In genomic region chr4:79657379-79657778, GRCh38 we compare ENCODE assay signal across 33 cellular contexts.
"Had no signal": no experiment of that assay in that cellular context is flagged by ENCODE, and none has a peak within 500 bp of the region (broad histone marks: within the 10 kb centered on the region; RNA-seq: fewer than 3 reads in every experiment).

No MANE protein-coding gene starts in this region.

- ATAC-seq: activated naive CD4-positive, alpha-beta T cell treated with anti-CD3 and anti-CD28 coated beads, Interleukin-2, amount 50 U/mL, for 72 hours; activated naive CD8-positive, alpha-beta T cell treated with anti-CD3 and anti-CD28 coated beads, Interleukin-2, amount 50 U/mL, for 24 hours; activated T-cell treated with anti-CD3 and anti-CD28 coated beads, Interleukin-2, amount 50 U/mL, for 4 hours; activated T-cell treated with anti-CD3 and anti-CD28 coated beads, Interleukin-2, amount 50 U/mL, for 72 hours; activated T-helper 17 cell treated with anti-CD3 and anti-CD28 coated beads, Interleukin-2, amount 50 U/mL, for 72 hours; body of pancreas had no signal

- H3K27ac ChIP-seq: adrenal gland, ascending aorta, body of pancreas, brain microvascular endothelial cell, breast epithelium, cardiac muscle cell had no signal

- H3K9me3 ChIP-seq: adrenal gland had no signal

- DNase-seq: activated effector memory CD4-positive, alpha-beta T cell treated with anti-CD3 and anti-CD28 coated beads, Interleukin-2, amount 50 U/mL, for 16 hours; activated effector memory CD4-positive, alpha-beta T cell treated with Interleukin-2 at 50 U/mL for 16 hours; activated gamma-delta T cell; activated gamma-delta T cell treated with Interleukin-2 at 50 U/mL for 16 hours; activated naive CD4-positive, alpha-beta T cell; activated naive CD4-positive, alpha-beta T cell treated with anti-CD3 and anti-CD28 coated beads for 36 hours; activated naive CD4-positive, alpha-beta T cell treated with anti-CD3 and anti-CD28 coated beads, Interleukin-2, amount 10 ng/mL, durations not matched to agents 7 days and 5 days; activated naive CD4-positive, alpha-beta T cell treated with anti-CD3 and anti-CD28 coated beads, Interleukin-2, amount 50 U/mL, for 16 hours; activated naive CD4-positive, alpha-beta T cell treated with Interleukin-2 at 50 U/mL for 16 hours; activated naive CD8-positive, alpha-beta T cell treated with anti-CD3 and anti-CD28 coated beads for 36 hours; activated naive CD8-positive, alpha-beta T cell treated with anti-CD3 and anti-CD28 coated beads, Interleukin-2, amount 10 ng/mL, durations not matched to agents 7 days and 5 days; activated naive CD8-positive, alpha-beta T cell treated with anti-CD3 and anti-CD28 coated beads, Interleukin-2, amount 50 U/mL, for 24 hours; activated T-cell treated with anti-CD3 and anti-CD28 coated beads, Interleukin-2, amount 50 U/mL, for 24 hours; activated T-cell treated with anti-CD3 and anti-CD28 coated beads, Interleukin-2, amount 50 U/mL, for 4 hours; activated T-cell treated with anti-CD3 and anti-CD28 coated beads, Interleukin-2, amount 50 U/mL, for 48 hours; activated T-cell treated with anti-CD3 and anti-CD28 coated beads, Interleukin-2, amount 50 U/mL, for 72 hours; adrenal gland; amniotic stem cell; amygdala; anterior cingulate cortex; aorta; body of pancreas; brain microvascular endothelial cell; caudate nucleus; central memory CD4-positive, alpha-beta T cell; cerebellar nuclear complex had no signal

- H3K27me3 ChIP-seq: adrenal gland, ascending aorta, body of pancreas, brain microvascular endothelial cell, breast epithelium, cardiac muscle cell had no signal

- FAIRE-seq: astrocyte, bronchial epithelial cell had no signal

- H3K4me1 ChIP-seq: adrenal gland, breast epithelium had no signal

- H3K36me3 ChIP-seq: adrenal gland, ascending aorta, brain microvascular endothelial cell, breast epithelium, cardiac muscle cell had no signal

- H3K4me3 ChIP-seq: adrenal gland, ascending aorta, body of pancreas, breast epithelium, cardiac muscle cell had no signal
